ENCODE assay signal across 8 cellular contexts in the genomic region with DNA sequence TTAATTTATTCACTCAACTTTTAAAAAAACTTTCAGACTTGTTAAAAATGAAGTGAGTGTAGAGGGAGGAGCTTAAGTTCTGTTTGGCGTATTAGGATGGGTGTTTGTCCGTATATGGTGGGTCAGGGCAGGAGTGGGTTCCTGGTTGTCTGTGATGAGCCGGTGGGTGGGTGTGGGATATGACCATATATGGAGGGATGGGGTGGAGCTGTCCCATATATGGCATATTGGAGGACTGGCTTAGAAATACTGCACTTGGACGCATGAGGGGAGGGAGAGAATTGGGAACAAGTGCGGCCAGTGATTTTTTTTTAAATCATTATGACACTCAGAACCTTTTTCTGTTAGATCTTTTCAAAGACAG. TPM values are rescaled to one million over a fixed set of nuclear protein-coding genes. Genes with fewer than 3 reads are reported as not detected.
DNase-seq lines count a peak whose midpoint lies in the region; ATAC-seq lines count a peak whose summit lies in the region.

No MANE protein-coding gene starts in this region.

- H3K4me3 ChIP-seq in Jurkat, Clone E6-1 (ENCODE audit: low read length), result peak overlapping the region; percentile 81

- peak overlapping the region; percentile 96 for H3K27ac Mint-ChIP-seq in activated naive CD4-positive, alpha-beta T cell treated with anti-CD3 and anti-CD28 coated beads, Interleukin-2, amount 50 U/mL, for 24 hours

- peak overlapping the region; percentile 86 for H3K27ac ChIP-seq in temporal lobe (ENCODE audit: low read depth, low read length)

- ATAC-seq in GM21717 (IDR thresholded peaks at IDR 0.05; ENCODE audit: unreplicated experiment), result peak; percentile 69

- H3K27me3 Mint-ChIP-seq in activated naive CD4-positive, alpha-beta T cell treated with anti-CD3 and anti-CD28 coated beads, Interleukin-2, amount 50 U/mL, for 24 hours, result no peaks in the 10 kb centered on the region

- peaks cover 9% of the 10 kb centered on the region for H3K9me3 Mint-ChIP-seq in activated naive CD4-positive, alpha-beta T cell treated with anti-CD3 and anti-CD28 coated beads, Interleukin-2, amount 50 U/mL, for 24 hours

- H3K4me1 Mint-ChIP-seq in activated naive CD4-positive, alpha-beta T cell treated with anti-CD3 and anti-CD28 coated beads, Interleukin-2, amount 50 U/mL, for 24 hours, result peaks cover 60% of the 10 kb centered on the region

- peak overlapping the region; percentile 97 for H3K4me3 Mint-ChIP-seq in activated naive CD4-positive, alpha-beta T cell treated with anti-CD3 and anti-CD28 coated beads, Interleukin-2, amount 50 U/mL, for 24 hours

- DNase-seq in DMS53 (lab: John Stamatoyannopoulos, UW), result peak; percentile 89
- DNase-seq in Jurkat, Clone E6-1 (ENCODE audit: low read depth, low spot score), result peak; percentile 69
- peak; percentile 93 for DNase-seq in SK-N-DZ (ENCODE audit: low spot score)
- peak; percentile 95 for DNase-seq in globus pallidus (ENCODE audit: low spot score)
- DNase-seq in nucleus accumbens (lab: John Stamatoyannopoulos, UW), result peak in 54 of 56 donors; percentile 6 to 92 (median 71)

- H3K36me3 Mint-ChIP-seq in activated naive CD4-positive, alpha-beta T cell treated with anti-CD3 and anti-CD28 coated beads, Interleukin-2, amount 50 U/mL, for 24 hours, result peaks cover 18% of the 10 kb centered on the region

RNA-seq across cellular contexts. Expression of a gene that starts 1.5 kb away (rescaled TPM):
- polyA plus RNA-seq in Jurkat, Clone E6-1 (2012; ENCODE audit: insufficient read depth, insufficient read length), result 23.7 TPM
- 20.5 and 21.7 TPM in 2 replicates for polyA plus RNA-seq in SK-N-DZ (2014; cell fraction: cytosol; rRNA removed)
- 36.7 and 53.0 TPM in 2 replicates for polyA plus RNA-seq in SK-N-DZ (2014; cell fraction: nucleus; rRNA removed)
- total RNA-seq in temporal lobe, result 46.5 TPM

Comparison
In these comparisons a context has a peak if more than half of its experiments do, and no peak if none do; other contexts are left out.
1. Peak in every context shown above with its lines: DNase-seq, ATAC-seq, H3K4me3 ChIP-seq and H3K27ac ChIP-seq.